1 cellular context compared by ENCODE assay signal in genomic region chr2:27628767-27629709, GRCh38.
TF ChIP-seq lines count a peak whose summit lies in the region.

TSS of gene CCDC121 (minus strand) at chr2:27629012. CDS start at chr2:27627799, 1,213 bp downstream.
TSS of gene GPN1 (plus strand) at chr2:27629050. CDS start at chr2:27629059, 9 bp downstream.

TF ChIP-seq in K562, 482 proteins besides CTCF, POLR2A, EP300 and RAD21 (continued from another document):
- TF ChIP-seq ZNF512 (tag; IDR thresholded peaks at IDR 0.05), result no peak
- TF ChIP-seq ZFP36 (IDR thresholded peaks at IDR 0.05; ENCODE audit: low read depth, low read length, partially characterized antibody), result no peak
- no peak for TF ChIP-seq HMBOX1 (IDR thresholded peaks at IDR 0.05)
